In genomic region chr11:72001834-72002591, GRCh38 we compare ENCODE assay signal across 13 cellular contexts. TPM values are rescaled to one million over a fixed set of nuclear protein-coding genes. Genes with fewer than 3 reads are reported as not detected.
DNase-seq lines count a peak whose midpoint lies in the region; ATAC-seq, FAIRE-seq and TF ChIP-seq lines count a peak whose summit lies in the region.
"Had no signal": no experiment of that assay in that cellular context is flagged by ENCODE, and none has a peak within 500 bp of the region (broad histone marks: within the 10 kb centered on the region; RNA-seq: fewer than 3 reads in every experiment).

No MANE protein-coding gene starts in this region.

- no peak overlapping the region for H2AFZ ChIP-seq in HepG2 (ENCODE audit: low read length)

- WGBS in HepG2 (ENCODE audit: low lambda C conversion rate): 92% methylated on average over 10 of the region's 10 CpGs
- WGBS in right lobe of liver (ENCODE audit: insufficient coverage, low coverage, low lambda C conversion rate, missing lambda C conversion rate): 68% methylated on average over 9 of the region's 10 CpGs

- H3K27ac ChIP-seq in HepG2 (ENCODE audit: extremely low read length, insufficient read depth, low read length) (no peak overlapping the region), right lobe of liver (no peak overlapping the region)
- H3K27ac ChIP-seq: BLaER1 treated with 17β-estradiol and CSF1 and Interleukin-3, amounts not matched to agents 10 nM and 100 nM had no signal

- H3K27me3 ChIP-seq in HepG2 (ENCODE audit: control insufficient read depth in 1 of 2, insufficient read depth in 2 of 2, low read length in 2 of 2) (no peaks in the 10 kb centered on the region), right lobe of liver (no peaks in the 10 kb centered on the region)
- H3K27me3 ChIP-seq: BLaER1 treated with 17β-estradiol and CSF1 and Interleukin-3, amounts not matched to agents 10 nM and 100 nM had no signal

- DNase-seq in HepG2 (ENCODE audit: low spot score) (no peak), right lobe of liver (no peak), mesothelial cell of epicardium (ENCODE audit: low spot score in 2 of 2, unreplicated experiment in 2 of 2) (no peak), GM10248 (ENCODE audit: extremely low spot score) (no peak), NOMO-1 treated with DMSO at 0.1 percent for 48 hours (lab: John Stamatoyannopoulos, UW; ENCODE audit: unreplicated experiment) (no peak), SHP77 (lab: John Stamatoyannopoulos, UW) (no peak)
- no peak for DNase-seq in activated naive CD8-positive, alpha-beta T cell treated with anti-CD3 and anti-CD28 coated beads for 36 hours
- DNase-seq: mammary epithelial cell, NCI-H2081, Right ventricle myocardium superior had no signal

- no peak overlapping the region for H3K4me3 Mint-ChIP-seq in activated naive CD8-positive, alpha-beta T cell treated with anti-CD3 and anti-CD28 coated beads for 36 hours
- H3K4me3 Mint-ChIP-seq in mesothelial cell of epicardium: no peak overlapping the region

- FAIRE-seq in HepG2 (lab: Jason Lieb, UNC): no peak
- FAIRE-seq: colon had no signal

- no peak for TF ChIP-seq POLR2A in HepG2 (IDR thresholded peaks at IDR 0.05; ENCODE audit: insufficient read depth in 1 of 2, low read depth in 2 of 2, low read length in 2 of 2)
- no peak for TF ChIP-seq POLR2A in right lobe of liver (IDR thresholded peaks at IDR 0.05)

- CTCF ChIA-PET in HepG2 (lab: Yijun Ruan, JAX; ENCODE audit: low intra/inter-chr PET ratio, low total read pairs): no interaction called here
- CTCF ChIA-PET in GM10248 (lab: Yijun Ruan, JAX): interaction anchor here (0.6 to 6.8 kb wide), 6 partner anchors 14 to 143 kb away, joined by 3 to 50 read pairs (median 4); no protein-coding TSS in a partner anchor

- BruUV-seq in HepG2 (replicated peaks; lab: Mats Ljungman, UMichigan): TSS peak; percentile 23

- no peak overlapping the region for H3K4me3 ChIP-seq in HepG2 (replicated peaks in 1 of 3; ENCODE audit: insufficient read depth in 1 of 3, low read depth in 2 of 3, low read length in 3 of 3)
- H3K4me3 ChIP-seq in right lobe of liver: no peak overlapping the region
- H3K4me3 ChIP-seq: BLaER1 treated with 17β-estradiol and CSF1 and Interleukin-3, amounts not matched to agents 10 nM and 100 nM had no signal

- TF ChIP-seq CTCF in HepG2 (CRISPR knock-in tag; IDR thresholded peaks at IDR 0.05) (no peak), right lobe of liver (IDR thresholded peaks at IDR 0.05) (no peak), mesothelial cell of epicardium (IDR thresholded peaks at IDR 0.05; ENCODE audit: unreplicated experiment) (no peak), GM10248 (IDR thresholded peaks at IDR 0.05; ENCODE audit: control extremely low read depth, extremely low read depth, low read depth, missing control alignments) (no peak)

- H3K4me1 ChIP-seq in HepG2 (ENCODE audit: insufficient read depth, low read length): no peaks in the 10 kb centered on the region
- peaks cover 0 to 16% (median 0%) of the 10 kb centered on the region in 4 donors for H3K4me1 ChIP-seq in right lobe of liver

- intact Hi-C loops in HepG2 (cut with micrococcal nuclease; ENCODE audit: unreplicated experiment) (no loop called here), right lobe of liver (cut with DNase I) (no loop called here)

- no peak overlapping the region for H3K4me2 ChIP-seq in HepG2 (ENCODE audit: low read depth, low read length)
- H3K4me2 ChIP-seq: BLaER1 treated with 17β-estradiol and CSF1 and Interleukin-3, amounts not matched to agents 10 nM and 100 nM had no signal

- peak overlapping the region; percentile 3 for H3K27ac Mint-ChIP-seq in activated naive CD8-positive, alpha-beta T cell treated with anti-CD3 and anti-CD28 coated beads for 36 hours
- H3K27ac Mint-ChIP-seq in mesothelial cell of epicardium: peak overlapping the region; percentile 71

- POLR2A ChIA-PET in HepG2 (lab: Yijun Ruan, JAX): interaction anchor here (0.7 kb wide), 1 partner anchor 57 kb away, joined by 3 read pairs; no protein-coding TSS in a partner anchor
- POLR2A ChIA-PET in GM10248 (lab: Yijun Ruan, JAX): no interaction called here

- no peaks in the 10 kb centered on the region for H3K9me3 ChIP-seq in HepG2 (ENCODE audit: low read length)
- H3K9me3 ChIP-seq in right lobe of liver: no peaks in the 10 kb centered on the region
- H3K9me3 ChIP-seq: BLaER1 treated with 17β-estradiol and CSF1 and Interleukin-3, amounts not matched to agents 10 nM and 100 nM had no signal

- no peak for TF ChIP-seq EP300 in HepG2 (IDR thresholded peaks at IDR 0.05; ENCODE audit: low read depth in 2 of 2, low read length in 2 of 2)
- no peak for TF ChIP-seq EP300 in HepG2 (CRISPR knock-in tag; IDR thresholded peaks at IDR 0.05; ENCODE audit: borderline replicate concordance)

- peaks cover 22% of the 10 kb centered on the region for H3K4me1 Mint-ChIP-seq in activated naive CD8-positive, alpha-beta T cell treated with anti-CD3 and anti-CD28 coated beads for 36 hours
- peaks cover 15% of the 10 kb centered on the region for H3K4me1 Mint-ChIP-seq in mesothelial cell of epicardium

- no peak overlapping the region for H3K9ac ChIP-seq in HepG2 (ENCODE audit: insufficient read depth, low read depth, low read length)
- H3K9ac ChIP-seq: BLaER1 treated with 17β-estradiol and CSF1 and Interleukin-3, amounts not matched to agents 10 nM and 100 nM had no signal

- H4K20me1 ChIP-seq in HepG2 (ENCODE audit: insufficient read depth, low read length): no peaks in the 10 kb centered on the region

- no peaks in the 10 kb centered on the region for H3K27me3 Mint-ChIP-seq in activated naive CD8-positive, alpha-beta T cell treated with anti-CD3 and anti-CD28 coated beads for 36 hours
- H3K27me3 Mint-ChIP-seq in mesothelial cell of epicardium (ENCODE audit: low read depth): no peaks in the 10 kb centered on the region

- no peaks in the 10 kb centered on the region for H3K79me2 ChIP-seq in HepG2 (ENCODE audit: insufficient read depth, low read length)

- no peak for TF ChIP-seq RAD21 in HepG2 (CRISPR knock-in tag; IDR thresholded peaks at IDR 0.05)

- H3K36me3 Mint-ChIP-seq in activated naive CD8-positive, alpha-beta T cell treated with anti-CD3 and anti-CD28 coated beads for 36 hours: peaks cover 30% of the 10 kb centered on the region
- peaks cover 9% of the 10 kb centered on the region for H3K36me3 Mint-ChIP-seq in mesothelial cell of epicardium

- in situ Hi-C loops in HepG2 (cut with HindIII; ENCODE audit: extremely low pct_ligation_motif_present, low pct_unique_long_range_greater_than_20kb): no loop called here

- ATAC-seq in HepG2: peak; percentile 5; the same call in 1 of the 3 replicates
- ATAC-seq in right lobe of liver: no peak
- no peak for ATAC-seq in HG03457 (IDR thresholded peaks at IDR 0.05; ENCODE audit: unreplicated experiment)

- no peaks in the 10 kb centered on the region for H3K9me3 Mint-ChIP-seq in activated naive CD8-positive, alpha-beta T cell treated with anti-CD3 and anti-CD28 coated beads for 36 hours
- no peaks in the 10 kb centered on the region for H3K9me3 Mint-ChIP-seq in mesothelial cell of epicardium

- peaks cover 37 to 76% of the 10 kb centered on the region in 2 experiments for H3K36me3 ChIP-seq in HepG2 (replicated peaks in 1 of 2; ENCODE audit: control insufficient read depth in 1 of 2, insufficient read depth in 2 of 2, low read length in 2 of 2)
- H3K36me3 ChIP-seq in right lobe of liver: peaks cover 8 to 52% (median 26%) of the 10 kb centered on the region in 4 donors

TF ChIP-seq in HepG2, 621 proteins besides CTCF, POLR2A, EP300 and RAD21 (continues in another document):
- peak; percentile 9; the same call in 1 of the 2 replicates for TF ChIP-seq POLR2G (IDR thresholded peaks at IDR 0.05; ENCODE audit: low read depth, low read length)
- no peak for TF ChIP-seq RFX5 (IDR thresholded peaks at IDR 0.05; ENCODE audit: low read depth, low read length)
- TF ChIP-seq RBM22 (optimal IDR thresholded peaks at IDR 0.05; ENCODE audit: low read length): peak; percentile 89
- no peak for TF ChIP-seq ZNF670 (CRISPR knock-in tag; IDR thresholded peaks at IDR 0.05; ENCODE audit: borderline replicate concordance)
- peak; percentile 24; the same call in 1 of the 2 replicates for TF ChIP-seq POLR2AphosphoS5 (IDR thresholded peaks at IDR 0.05; ENCODE audit: low read depth, low read length)

RNA-seq across cellular contexts. Expression of gene IL18BP, which starts 3.3 kb away (rescaled TPM):
- total RNA-seq in HepG2 (2016; rRNA removed; fragmentation: Illumina TruSeq; extraction: Trizol): 1.0 and 4.1 TPM in 2 replicates
- total RNA-seq in HepG2 (2016; cell fraction: cytosol; rRNA removed; fragmentation: Illumina TruSeq; extraction: Trizol; ENCODE audit: low read depth): 0.40 and 0.44 TPM in 2 replicates
- total RNA-seq in HepG2 (2016; cell fraction: insoluble cytoplasmic fraction; rRNA removed; fragmentation: Illumina TruSeq; extraction: Trizol): 0.56 and 5.0 TPM in 2 replicates
- 0.83 and 0.93 TPM in 2 replicates for total RNA-seq in HepG2 (2016; cell fraction: membrane; rRNA removed; fragmentation: Illumina TruSeq; extraction: Trizol)
- total RNA-seq in HepG2 (2016; cell fraction: nucleus; rRNA removed; fragmentation: Illumina TruSeq; extraction: Trizol): 9.0 and 13.2 TPM in 2 replicates
- 12.6 and 12.8 TPM in 2 replicates for polyA plus RNA-seq in HepG2 (2011; rRNA removed)
- polyA plus RNA-seq in HepG2 (2011; cell fraction: cytosol; rRNA removed): 2.0 and 3.4 TPM in 2 replicates
- 74.1 and 107 TPM in 2 replicates for polyA plus RNA-seq in HepG2 (2011; cell fraction: nucleus; rRNA removed)
- 6.4 and 9.6 TPM in 2 replicates for polyA plus RNA-seq in HepG2 (2012)
- 0.65 and 0.94 TPM in 2 replicates for polyA plus RNA-seq in HepG2 (2016; cell fraction: cytosol; fragmentation: Illumina TruSeq; extraction: Trizol; ENCODE audit: low read depth)
- polyA plus RNA-seq in HepG2 (2016; cell fraction: insoluble cytoplasmic fraction; fragmentation: Illumina TruSeq; extraction: Trizol; ENCODE audit: low read depth): 0.89 and 1.3 TPM in 2 replicates
- 1.1 and 1.4 TPM in 2 replicates for polyA plus RNA-seq in HepG2 (2016; cell fraction: membrane; fragmentation: Illumina TruSeq; extraction: Trizol; ENCODE audit: low read depth)
- polyA plus RNA-seq in HepG2 (2016; cell fraction: nucleus; fragmentation: Illumina TruSeq; extraction: Trizol; ENCODE audit: insufficient read depth, low read depth): 40.3 and 43.0 TPM in 2 replicates
- polyA minus RNA-seq in HepG2 (2011; rRNA and poly(A)+ RNA removed; ENCODE audit: low replicate concordance): 13.0 and 17.5 TPM in 2 replicates
- polyA minus RNA-seq in HepG2 (2011; cell fraction: cytosol; rRNA and poly(A)+ RNA removed): 1.2 and 1.4 TPM in 2 replicates
- 18.8 and 20.0 TPM in 2 replicates for polyA minus RNA-seq in HepG2 (2011; cell fraction: nucleus; rRNA and poly(A)+ RNA removed)
- 10 to 100 TPM in 1 of 6 experiments, 1 to 10 TPM in 5; 2.2 to 13.0 (median 3.7) TPM for total RNA-seq in right lobe of liver
- 1 to 10 TPM; 6.9 to 7.4 TPM for total RNA-seq in activated naive CD8-positive, alpha-beta T cell treated with anti-CD3 and anti-CD28 coated beads for 36 hours
- 18.4 to 20.9 TPM (median 18.6 TPM) in 3 replicates for total RNA-seq in mesothelial cell of epicardium
